Comparison of ENCODE assay signal across 9 cellular contexts in genomic region chr22:26610072-26610958, GRCh38. TPM values are rescaled to one million over a fixed set of nuclear protein-coding genes. Genes with fewer than 3 reads are reported as not detected.
DNase-seq lines count a peak whose midpoint lies in the region; ATAC-seq and TF ChIP-seq lines count a peak whose summit lies in the region.
"Had no signal": no experiment of that assay in that cellular context is flagged by ENCODE, and none has a peak within 500 bp of the region (broad histone marks: within the 10 kb centered on the region; RNA-seq: fewer than 3 reads in every experiment).

No MANE protein-coding gene starts in this region.

- peak; percentile 87 for ATAC-seq in activated CD8-positive, alpha-beta memory T cell treated with anti-CD3 and anti-CD28 coated beads, Interleukin-2, amount 10 ng/mL, durations not matched to agents 7 days and 5 days
- peak; percentile 75 for ATAC-seq in HG02571 (IDR thresholded peaks at IDR 0.05; ENCODE audit: unreplicated experiment)

- H3K36me3 Mint-ChIP-seq in activated CD8-positive, alpha-beta memory T cell treated with anti-CD3 and anti-CD28 coated beads, Interleukin-2, amount 10 ng/mL, durations not matched to agents 7 days and 5 days, result peaks cover 4% of the 10 kb centered on the region
- H3K36me3 Mint-ChIP-seq in nephron progenitor cell (ENCODE audit: low read depth), result no peaks in the 10 kb centered on the region

- peaks cover 21% of the 10 kb centered on the region for H3K27me3 Mint-ChIP-seq in activated CD8-positive, alpha-beta memory T cell treated with anti-CD3 and anti-CD28 coated beads, Interleukin-2, amount 10 ng/mL, durations not matched to agents 7 days and 5 days
- peaks cover 29% of the 10 kb centered on the region for H3K27me3 Mint-ChIP-seq in nephron progenitor cell (ENCODE audit: low read depth, poor library complexity)

- H3K9me3 Mint-ChIP-seq in activated CD8-positive, alpha-beta memory T cell treated with anti-CD3 and anti-CD28 coated beads, Interleukin-2, amount 10 ng/mL, durations not matched to agents 7 days and 5 days (ENCODE audit: low read depth), result no peaks in the 10 kb centered on the region
- no peaks in the 10 kb centered on the region for H3K9me3 Mint-ChIP-seq in nephron progenitor cell

- peak overlapping the region; percentile 90 for H3K27ac Mint-ChIP-seq in activated CD8-positive, alpha-beta memory T cell treated with anti-CD3 and anti-CD28 coated beads, Interleukin-2, amount 10 ng/mL, durations not matched to agents 7 days and 5 days
- peak overlapping the region; percentile 26 for H3K27ac Mint-ChIP-seq in nephron progenitor cell

- H3K4me3 Mint-ChIP-seq in activated CD8-positive, alpha-beta memory T cell treated with anti-CD3 and anti-CD28 coated beads, Interleukin-2, amount 10 ng/mL, durations not matched to agents 7 days and 5 days, result peak overlapping the region; percentile 52
- no peak overlapping the region for H3K4me3 Mint-ChIP-seq in nephron progenitor cell

- CTCF ChIA-PET in activated CD8-positive, alpha-beta memory T cell treated with anti-CD3 and anti-CD28 coated beads, Interleukin-2, amount 10 ng/mL, durations not matched to agents 7 days and 5 days (lab: Charles Lee), result interaction anchor here (1.0 to 1.7 kb wide), 4 partner anchors 11 to 108 kb away, joined by 3 to 9 read pairs (median 6); partner anchors contain the start of gene CRYBA4

- TF ChIP-seq CTCF in nephron progenitor cell (IDR thresholded peaks at IDR 0.05), result no peak

- peaks cover 41% of the 10 kb centered on the region for H3K4me1 Mint-ChIP-seq in activated CD8-positive, alpha-beta memory T cell treated with anti-CD3 and anti-CD28 coated beads, Interleukin-2, amount 10 ng/mL, durations not matched to agents 7 days and 5 days
- peaks cover 9% of the 10 kb centered on the region for H3K4me1 Mint-ChIP-seq in nephron progenitor cell

- DNase-seq in activated CD8-positive, alpha-beta memory T cell treated with anti-CD3 and anti-CD28 coated beads, Interleukin-2, amount 10 ng/mL, durations not matched to agents 7 days and 5 days, result peak; percentile 90
- DNase-seq in activated CD8-positive, alpha-beta memory T cell treated with anti-CD3 and anti-CD28 coated beads for 24 hours, result no peak
- DNase-seq in NCI-H226 (peak; percentile 6), amygdala (lab: John Stamatoyannopoulos, UW) (peak in 32 of 56 donors; percentile 6 to 64 (median 26)), nephron progenitor cell (no peak), NCI-H526 treated with DMSO at 0.1 percent for 48 hours (lab: John Stamatoyannopoulos, UW) (no peak), ecto neural progenitor cell (ENCODE audit: low spot score) (no peak)

RNA-seq across cellular contexts. Expression of gene CRYBB1, which starts 7.5 kb away (rescaled TPM):
- under 1 TPM in 1 of 2 experiments, not detected in 1; 0.38 TPM for total RNA-seq in activated CD8-positive, alpha-beta memory T cell treated with anti-CD3 and anti-CD28 coated beads, Interleukin-2, amount 10 ng/mL, durations not matched to agents 7 days and 5 days

RNA-seq across cellular contexts. Expression of gene CRYBA4, which starts 11.4 kb away (rescaled TPM):
- under 1 TPM in 1 of 2 experiments, not detected in 1; 0.38 TPM for total RNA-seq in activated CD8-positive, alpha-beta memory T cell treated with anti-CD3 and anti-CD28 coated beads, Interleukin-2, amount 10 ng/mL, durations not matched to agents 7 days and 5 days
- total RNA-seq: skeletal muscle tissue had no signal

RNA-seq across cellular contexts. Expression of gene TPST2, which starts 20.4 kb away (rescaled TPM):
- 10 to 100 TPM; 61.6 to 81.6 TPM for total RNA-seq in activated CD8-positive, alpha-beta memory T cell treated with anti-CD3 and anti-CD28 coated beads, Interleukin-2, amount 10 ng/mL, durations not matched to agents 7 days and 5 days

RNA-seq across cellular contexts. Expression of gene MIAT, which starts 47.1 kb away (rescaled TPM):
- 100 to 1,000 TPM in 1 of 2 experiments, 10 to 100 TPM in 1; 66.5 to 125 TPM for total RNA-seq in activated CD8-positive, alpha-beta memory T cell treated with anti-CD3 and anti-CD28 coated beads, Interleukin-2, amount 10 ng/mL, durations not matched to agents 7 days and 5 days

Comparison
In these comparisons a context has a peak if more than half of its experiments do, and no peak if none do; other contexts are left out.
1. DNase-seq: peak in activated CD8-positive, alpha-beta memory T cell treated with anti-CD3 and anti-CD28 coated beads, Interleukin-2, amount 10 ng/mL, durations not matched to agents 7 days and 5 days (single experiment), NCI-H226 (single experiment) and amygdala (32 of 56); none in activated CD8-positive, alpha-beta memory T cell treated with anti-CD3 and anti-CD28 coated beads for 24 hours (single experiment), nephron progenitor cell (single experiment), NCI-H526 treated with DMSO at 0.1 percent for 48 hours (single experiment) and ecto neural progenitor cell (single experiment).